ENCODE assay signal across 8 cellular contexts in the genomic region with DNA sequence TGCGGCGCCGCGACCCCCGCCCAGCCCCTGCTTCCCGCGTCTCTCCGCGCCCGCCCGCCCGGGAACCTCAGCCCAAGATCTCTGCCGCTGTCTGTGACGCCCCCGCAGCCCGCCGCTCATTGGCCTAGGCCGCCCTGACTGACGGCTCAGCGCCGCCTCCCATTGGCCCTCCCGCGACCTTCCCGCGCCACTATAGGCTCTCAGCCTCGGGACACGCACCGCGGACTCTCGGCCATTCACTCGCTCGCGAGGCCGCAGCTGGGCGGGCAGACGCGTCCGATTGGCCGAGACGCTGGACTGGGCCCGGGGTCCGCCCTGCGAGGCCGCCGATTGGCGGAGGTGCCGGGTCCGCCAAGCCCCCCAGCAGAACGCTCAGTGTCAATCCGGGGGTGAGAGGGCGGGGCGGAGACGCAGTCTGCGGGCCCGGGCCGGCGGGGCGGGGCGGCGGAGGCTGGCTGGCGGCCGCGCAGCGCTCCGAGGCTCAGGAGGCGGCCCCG. TPM values are rescaled to one million over a fixed set of nuclear protein-coding genes. Genes with fewer than 3 reads are reported as not detected.
A peak's percentile ranks its signal among the peaks of the same experiment; 100 is the strongest.
DNase-seq lines count a peak whose midpoint lies in the region; ATAC-seq and TF ChIP-seq lines count a peak whose summit lies in the region.

Gene PRKACA, minus strand, starts transcription at position 95 of the 497 bp plus-strand sequence. CDS start 215 bp downstream, outside the sequence.

- no peaks in the 10 kb centered on the region for H3K9me3 Mint-ChIP-seq in activated CD4-positive, alpha-beta T cell treated with anti-CD3 and anti-CD28 coated beads, Interleukin-2, amount 10 ng/mL, durations not matched to agents 7 days and 5 days

- H3K9me3 ChIP-seq in BLaER1 treated with 17β-estradiol and CSF1 and Interleukin-3, amounts not matched to agents 10 nM and 100 nM (replicated peaks in 1 of 11) = no peaks in the 10 kb centered on the region

- peaks cover 10% of the 10 kb centered on the region for H3K36me3 Mint-ChIP-seq in activated CD4-positive, alpha-beta T cell treated with anti-CD3 and anti-CD28 coated beads, Interleukin-2, amount 10 ng/mL, durations not matched to agents 7 days and 5 days (ENCODE audit: low read depth)

- no peaks in the 10 kb centered on the region for H3K27me3 Mint-ChIP-seq in activated CD4-positive, alpha-beta T cell treated with anti-CD3 and anti-CD28 coated beads, Interleukin-2, amount 10 ng/mL, durations not matched to agents 7 days and 5 days

- peak within 1 kb of the TSS; percentile 95 to 100 (median 99) for H3K4me2 ChIP-seq in BLaER1 treated with 17β-estradiol and CSF1 and Interleukin-3, amounts not matched to agents 10 nM and 100 nM

- peak within 1 kb of the TSS; percentile 88 to 98 (median 96) for H3K4me3 ChIP-seq in BLaER1 treated with 17β-estradiol and CSF1 and Interleukin-3, amounts not matched to agents 10 nM and 100 nM
- H3K4me3 ChIP-seq in coronary artery = peak within 1 kb of the TSS; percentile 98

- DNase-seq in NCI-H748 (lab: John Stamatoyannopoulos, UW; ENCODE audit: unreplicated experiment) (peak; percentile 98), coronary artery (ENCODE audit: low spot score) (peak; percentile 100)
- peak; percentile 98 for DNase-seq in activated CD4-positive, alpha-beta T cell treated with anti-CD3 and anti-CD28 coated beads, Interleukin-2, amount 10 ng/mL, durations not matched to agents 7 days and 5 days
- peak; percentile 88 to 98 (median 96) for DNase-seq in stimulated activated CD4-positive, alpha-beta T cell treated with anti-CD3 and anti-CD28 coated beads, Interleukin-1b, Interleukin-23, amount 100 ng/mL, for 24 hours (ENCODE audit: low read depth in 4 of 4, low spot score in 1 of 4)

- H3K4me3 Mint-ChIP-seq in activated CD4-positive, alpha-beta T cell treated with anti-CD3 and anti-CD28 coated beads, Interleukin-2, amount 10 ng/mL, durations not matched to agents 7 days and 5 days = peak within 1 kb of the TSS; percentile 90

- no peaks in the 10 kb centered on the region for H3K27me3 ChIP-seq in BLaER1 treated with 17β-estradiol and CSF1 and Interleukin-3, amounts not matched to agents 10 nM and 100 nM
- H3K27me3 ChIP-seq in layer of hippocampus (ENCODE audit: control insufficient read depth, insufficient read depth, low read length) = no peaks in the 10 kb centered on the region

- peak within 1 kb of the TSS; percentile 92 to 98 (median 96) for H3K27ac ChIP-seq in BLaER1 treated with 17β-estradiol and CSF1 and Interleukin-3, amounts not matched to agents 10 nM and 100 nM
- peak within 1 kb of the TSS; percentile 93 to 100 for H3K27ac ChIP-seq in coronary artery
- peak within 1 kb of the TSS; percentile 99 for H3K27ac ChIP-seq in layer of hippocampus (ENCODE audit: low read depth, low read length)

- peaks cover 48% of the 10 kb centered on the region for H3K4me1 Mint-ChIP-seq in activated CD4-positive, alpha-beta T cell treated with anti-CD3 and anti-CD28 coated beads, Interleukin-2, amount 10 ng/mL, durations not matched to agents 7 days and 5 days

- CTCF ChIA-PET in activated CD4-positive, alpha-beta T cell treated with anti-CD3 and anti-CD28 coated beads, Interleukin-2, amount 10 ng/mL, durations not matched to agents 7 days and 5 days (lab: Charles Lee) = interaction anchor here (3.3 kb wide), 1 partner anchor 18 kb away, joined by 17 read pairs; the partner anchor contains the start of gene ASF1B

- peaks cover 63 to 81% (median 68%) of the 10 kb centered on the region in 10 experiments for H3K4me1 ChIP-seq in BLaER1 treated with 17β-estradiol and CSF1 and Interleukin-3, amounts not matched to agents 10 nM and 100 nM

- peak; percentile 87 for ATAC-seq in GM19395 (IDR thresholded peaks at IDR 0.05; ENCODE audit: unreplicated experiment)
- peak; percentile 70 for ATAC-seq in HG03558 (IDR thresholded peaks at IDR 0.05; ENCODE audit: extremely low read depth, unreplicated experiment)

- peak within 1 kb of the TSS; percentile 85 for H3K27ac Mint-ChIP-seq in activated CD4-positive, alpha-beta T cell treated with anti-CD3 and anti-CD28 coated beads, Interleukin-2, amount 10 ng/mL, durations not matched to agents 7 days and 5 days

- H3K9ac ChIP-seq in BLaER1 treated with 17β-estradiol and CSF1 and Interleukin-3, amounts not matched to agents 10 nM and 100 nM = peak within 1 kb of the TSS; percentile 86 to 97 (median 93)

- peaks cover 0 to 42% (median 24%) of the 10 kb centered on the region in 11 experiments; a peak in 18 of 22 replicates for H4K20me1 ChIP-seq in BLaER1 treated with 17β-estradiol and CSF1 and Interleukin-3, amounts not matched to agents 10 nM and 100 nM

- TF ChIP-seq CTCF in coronary artery (IDR thresholded peaks at IDR 0.05) = no peak

- POLR2A ChIA-PET in activated CD4-positive, alpha-beta T cell treated with anti-CD3 and anti-CD28 coated beads, Interleukin-2, amount 10 ng/mL, durations not matched to agents 7 days and 5 days (lab: Charles Lee) = interaction anchor here (0.5 to 0.7 kb wide), 3 partner anchors 10 to 60 kb away, joined by 3 read pairs; no protein-coding TSS in a partner anchor

- peaks cover 0 to 38% (median 26%) of the 10 kb centered on the region in 11 experiments; a peak in 16 of 22 replicates for H3K36me3 ChIP-seq in BLaER1 treated with 17β-estradiol and CSF1 and Interleukin-3, amounts not matched to agents 10 nM and 100 nM

RNA-seq across cellular contexts. Expression of gene PRKACA, which starts in this region (rescaled TPM):
- 10 to 100 TPM; 50.6 to 56.8 TPM for total RNA-seq in activated CD4-positive, alpha-beta T cell treated with anti-CD3 and anti-CD28 coated beads, Interleukin-2, amount 10 ng/mL, durations not matched to agents 7 days and 5 days

Comparison
In these comparisons a context has a peak if more than half of its experiments do, and no peak if none do; other contexts are left out.
1. Peak in every context shown above with its lines: DNase-seq, ATAC-seq, H3K4me3 ChIP-seq and H3K27ac ChIP-seq.